7 cellular contexts compared by ENCODE assay signal in genomic region chr16:16161319-16161718, GRCh38.
"Had no signal": no experiment of that assay in that cellular context is flagged by ENCODE, and none has a peak within 500 bp of the region (broad histone marks: within the 10 kb centered on the region; RNA-seq: fewer than 3 reads in every experiment).

No MANE protein-coding gene starts in this region.

- H2AFZ ChIP-seq: GM23248 had no signal

- H3K4me3 ChIP-seq: GM23248, K562 had no signal

- H3K9ac ChIP-seq: GM23248 had no signal

- FAIRE-seq: HTR-8/SVneo, K562 had no signal

- DNase-seq: GM23248, GOT3, H7, HCEC 1CT, KG1 had no signal

- H3K27ac ChIP-seq: GM23248 had no signal
